In genomic region chr2:20822535-20823490, GRCh38 we compare ENCODE assay signal across 1 cellular context.
TF ChIP-seq lines count a peak whose summit lies in the region.

Gene LDAH, minus strand, starts transcription at chr2:20823101. Its CDS starts 21,638 bp downstream, at chr2:20801463.

TF ChIP-seq in HepG2, 621 proteins besides CTCF, POLR2A, EP300 and RAD21 (continued from another document and continues in another):
- TF ChIP-seq ZNF574 (CRISPR knock-in tag; IDR thresholded peaks at IDR 0.05) (peak; percentile 97), ZNF646 (CRISPR knock-in tag; IDR thresholded peaks at IDR 0.05) (peak; percentile 71), ZNF547 (CRISPR knock-in tag; IDR thresholded peaks at IDR 0.05) (peak; percentile 94), ATF7-NPFF (CRISPR knock-in tag; IDR thresholded peaks at IDR 0.05; ENCODE audit: low read depth) (peak; percentile 94; the same call in 1 of the 2 replicates), THAP8 (CRISPR knock-in tag; IDR thresholded peaks at IDR 0.05; ENCODE audit: borderline replicate concordance) (peak; percentile 81; the same call in 1 of the 2 replicates), ETS1 (CRISPR knock-in tag; IDR thresholded peaks at IDR 0.05) (no peak), MZF1 (CRISPR knock-in tag; IDR thresholded peaks at IDR 0.05; ENCODE audit: borderline replicate concordance) (peak; percentile 96; the same call in 1 of the 2 replicates), BATF2 (CRISPR knock-in tag; IDR thresholded peaks at IDR 0.05) (no peak), NRL (CRISPR knock-in tag; IDR thresholded peaks at IDR 0.05; ENCODE audit: borderline replicate concordance) (peak; percentile 96), NR1H2 (CRISPR knock-in tag; IDR thresholded peaks at IDR 0.05; ENCODE audit: borderline replicate concordance, low read depth) (no peak), RAD51 (IDR thresholded peaks at IDR 0.05; ENCODE audit: borderline replicate concordance) (no peak), ZNF749 (CRISPR knock-in tag; IDR thresholded peaks at IDR 0.05; ENCODE audit: borderline replicate concordance) (peak; percentile 73; the same call in 1 of the 2 replicates), MAFK (conservative IDR thresholded peaks at IDR 0.05 in 1 of 2, IDR thresholded peaks at IDR 0.05 in 1 of 2; ENCODE audit: low read length in 2 of 2) (no peak), ZNF18 (CRISPR knock-in tag; IDR thresholded peaks at IDR 0.05; ENCODE audit: insufficient replicate concordance) (peak; percentile 54), MYPOP (CRISPR knock-in tag; IDR thresholded peaks at IDR 0.05) (peak; percentile 74), FOXA3 (CRISPR knock-in tag; IDR thresholded peaks at IDR 0.05) (peak; percentile 81), PTBP1 (IDR thresholded peaks at IDR 0.05; ENCODE audit: low read depth, low read length, poor library complexity, severe bottlenecking) (no peak), WIZ (CRISPR knock-in tag; IDR thresholded peaks at IDR 0.05) (peak; percentile 96), FOSL1 (CRISPR knock-in tag; IDR thresholded peaks at IDR 0.05; ENCODE audit: borderline replicate concordance) (no peak), ZNF382 (CRISPR knock-in tag; IDR thresholded peaks at IDR 0.05; ENCODE audit: borderline replicate concordance) (no peak), ZMAT5 (CRISPR knock-in tag; IDR thresholded peaks at IDR 0.05; ENCODE audit: borderline replicate concordance, low read depth) (no peak), GRHL1 (CRISPR knock-in tag; conservative IDR thresholded peaks at IDR 0.05) (no peak), STAT5B (CRISPR knock-in tag; IDR thresholded peaks at IDR 0.05) (peak; percentile 96), THYN1 (CRISPR knock-in tag; IDR thresholded peaks at IDR 0.05; ENCODE audit: borderline replicate concordance, low read depth) (no peak), TBX2 (CRISPR knock-in tag; IDR thresholded peaks at IDR 0.05; ENCODE audit: borderline replicate concordance) (peak; percentile 95), HDAC1 (CRISPR knock-in tag; IDR thresholded peaks at IDR 0.05) (peak; percentile 99), GPBP1L1 (CRISPR knock-in tag; IDR thresholded peaks at IDR 0.05) (no peak), ZNF235 (CRISPR knock-in tag; IDR thresholded peaks at IDR 0.05; ENCODE audit: borderline replicate concordance) (no peak), ZFP36L1 (CRISPR knock-in tag; IDR thresholded peaks at IDR 0.05) (peak; percentile 53; the same call in 1 of the 2 replicates), ATAD3A (CRISPR knock-in tag; IDR thresholded peaks at IDR 0.05) (no peak), KDM5A (IDR thresholded peaks at IDR 0.05; ENCODE audit: borderline replicate concordance, low read length) (peak; percentile 90), SIX4 (CRISPR knock-in tag; IDR thresholded peaks at IDR 0.05) (peak; percentile 89; the same call in 1 of the 2 replicates)
